24 cellular contexts compared by ENCODE assay signal in the genomic region with DNA sequence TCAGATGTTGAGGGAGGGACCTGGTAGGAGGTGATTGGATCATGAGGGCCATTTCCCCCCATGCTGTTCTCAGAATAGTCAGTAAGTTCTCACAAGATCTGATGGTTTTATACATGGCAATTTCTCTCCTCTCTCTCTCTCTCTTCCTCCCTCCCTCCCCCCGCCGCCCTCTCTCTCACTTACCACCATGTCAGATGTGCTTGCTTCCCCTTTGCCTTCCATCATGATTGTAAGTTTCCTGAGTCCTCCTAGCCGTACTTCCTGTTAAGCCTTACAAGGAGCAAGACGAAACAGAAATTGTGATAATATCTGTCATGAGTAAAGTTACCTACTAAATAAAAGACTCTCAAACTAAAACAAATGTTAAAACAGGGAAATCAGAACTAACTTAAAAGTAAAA. TPM values are rescaled to one million over a fixed set of nuclear protein-coding genes. Genes with fewer than 3 reads are reported as not detected.
DNase-seq lines count a peak whose midpoint lies in the region; ATAC-seq and TF ChIP-seq lines count a peak whose summit lies in the region.
"Had no signal": no experiment of that assay in that cellular context is flagged by ENCODE, and none has a peak within 500 bp of the region (broad histone marks: within the 10 kb centered on the region; RNA-seq: fewer than 3 reads in every experiment).

No MANE protein-coding gene starts in this region.

- TF ChIP-seq CTCF in HL-60 (IDR thresholded peaks at IDR 0.05; ENCODE audit: insufficient read depth, low read length): no peak
- TF ChIP-seq CTCF in hepatocyte (IDR thresholded peaks at IDR 0.05; ENCODE audit: poor library complexity): no peak
- TF ChIP-seq CTCF in gastroesophageal sphincter (IDR thresholded peaks at IDR 0.05): no peak

- no peaks in the 10 kb centered on the region for H3K79me2 ChIP-seq in hepatocyte

- H3K36me3 ChIP-seq in mesenchymal stem cell (ENCODE audit: control insufficient read depth in 1 of 2, insufficient read depth in 2 of 2, low read depth in 1 of 2, low read length in 2 of 2) (no peaks in the 10 kb centered on the region), hepatocyte (replicated peaks; ENCODE audit: insufficient read depth, low read depth) (no peaks in the 10 kb centered on the region), gastroesophageal sphincter (no peaks in the 10 kb centered on the region)

- H3K27me3 ChIP-seq in HL-60 (ENCODE audit: insufficient read depth, poor library complexity, severe bottlenecking): no peaks in the 10 kb centered on the region
- no peaks in the 10 kb centered on the region for H3K27me3 ChIP-seq in right cardiac atrium (ENCODE audit: control insufficient read depth, insufficient read depth)
- H3K27me3 ChIP-seq in mesenchymal stem cell (ENCODE audit: control insufficient read depth in 1 of 2, insufficient read depth in 1 of 2, low read length in 2 of 2): no peaks in the 10 kb centered on the region
- H3K27me3 ChIP-seq in hepatocyte: no peaks in the 10 kb centered on the region
- no peaks in the 10 kb centered on the region for H3K27me3 ChIP-seq in gastroesophageal sphincter

- H3K4me3 ChIP-seq in HL-60 (replicated peaks; ENCODE audit: insufficient read depth, low read length) (no peak overlapping the region), right cardiac atrium (ENCODE audit: low read length) (no peak overlapping the region), mesenchymal stem cell (ENCODE audit: insufficient read depth in 1 of 2, low read depth in 1 of 2, low read length in 2 of 2) (no peak overlapping the region), hepatocyte (no peak overlapping the region), gastroesophageal sphincter (no peak overlapping the region)

- H3K4me2 ChIP-seq in mesenchymal stem cell (ENCODE audit: low read length, poor library complexity, severe bottlenecking) (no peak overlapping the region), hepatocyte (no peak overlapping the region)

- H3K9ac ChIP-seq in mesenchymal stem cell (ENCODE audit: low read length): no peak overlapping the region

- intact Hi-C loops in right cardiac atrium (cut with DNase I): no loop called here

- no peaks in the 10 kb centered on the region for H3K4me1 ChIP-seq in right cardiac atrium (ENCODE audit: control insufficient read depth, insufficient read depth, low read length)
- no peaks in the 10 kb centered on the region for H3K4me1 ChIP-seq in mesenchymal stem cell (ENCODE audit: control insufficient read depth, insufficient read depth, low read depth, low read length)
- H3K4me1 ChIP-seq in hepatocyte (ENCODE audit: insufficient read depth): peaks cover 9% of the 10 kb centered on the region
- H3K4me1 ChIP-seq in gastroesophageal sphincter: no peaks in the 10 kb centered on the region

- no peaks in the 10 kb centered on the region for H4K20me1 ChIP-seq in hepatocyte (ENCODE audit: insufficient read depth, poor library complexity, severe bottlenecking)

- DNase-seq in Ammon's horn (ENCODE audit: low spot score): peak; percentile 47
- DNase-seq in HL-60 (ENCODE audit: low read depth in 1 of 2, low spot score in 1 of 2): peak; percentile 78 to 84
- peak; percentile 32 for DNase-seq in OCI-M1 (lab: John Stamatoyannopoulos, UW)
- peak in 2 of 3 donors; percentile 32 to 46 for DNase-seq in right cardiac atrium
- no peak for DNase-seq in AG20443 (ENCODE audit: low spot score)
- no peak for DNase-seq in mesenchymal stem cell
- DNase-seq in hepatocyte (ENCODE audit: low spot score): no peak
- DNase-seq: activated naive CD4-positive, alpha-beta T cell treated with anti-CD3 and anti-CD28 coated beads, Interleukin-2, amount 10 ng/mL, durations not matched to agents 7 days and 5 days; activated T-cell treated with anti-CD3 and anti-CD28 coated beads, Interleukin-2, amount 50 U/mL, for 4 hours; CD4-positive, alpha-beta memory T cell; DMS53; midbrain; NCI-H1694 treated with DMSO at 0.1 percent for 48 hours; NCI-H748 treated with DMSO at 0.1 percent for 48 hours; nucleus accumbens; stimulated activated CD4-positive, alpha-beta T cell treated with anti-CD3 and anti-CD28 coated beads, Interleukin-15, amount 100 ng/mL, for 24 hours had no signal

- no peak overlapping the region for H2BK15ac ChIP-seq in mesenchymal stem cell (ENCODE audit: low read depth, poor library complexity, severe bottlenecking)

- no peak overlapping the region for H4K91ac ChIP-seq in mesenchymal stem cell (ENCODE audit: low read length)

- H3K14ac ChIP-seq in mesenchymal stem cell (ENCODE audit: low read length in 2 of 2): no peak overlapping the region

- no peak overlapping the region for H3K4ac ChIP-seq in mesenchymal stem cell (ENCODE audit: low read depth in 1 of 2, low read length in 2 of 2)

- no peak for TF ChIP-seq EP300 in gastroesophageal sphincter (IDR thresholded peaks at IDR 0.05)

- no peak overlapping the region for H2BK120ac ChIP-seq in mesenchymal stem cell (ENCODE audit: low read depth, low read length)

- no peak overlapping the region for H2BK5ac ChIP-seq in mesenchymal stem cell (ENCODE audit: low read depth, low read length, poor library complexity, severe bottlenecking)

- no peaks in the 10 kb centered on the region for H3K79me1 ChIP-seq in mesenchymal stem cell (replicated peaks; ENCODE audit: low read length, poor library complexity, severe bottlenecking)

- no peak overlapping the region for H3K23ac ChIP-seq in mesenchymal stem cell (ENCODE audit: low read length in 2 of 2)

- H3K27ac ChIP-seq in HL-60 (replicated peaks) (peak overlapping the region; percentile 55), right cardiac atrium (ENCODE audit: low read length) (no peak overlapping the region), mesenchymal stem cell (ENCODE audit: low read length, poor library complexity, severe bottlenecking) (no peak overlapping the region), hepatocyte (no peak overlapping the region), gastroesophageal sphincter (no peak overlapping the region)

- no peak for TF ChIP-seq POLR2A in gastroesophageal sphincter (IDR thresholded peaks at IDR 0.05)

- no peak overlapping the region for H4K8ac ChIP-seq in mesenchymal stem cell (ENCODE audit: low read length)

- ATAC-seq in right cardiac atrium (no peak), gastroesophageal sphincter (no peak)
- ATAC-seq: activated T-cell treated with anti-CD3 and anti-CD28 coated beads, Interleukin-2, amount 50 U/mL, for 4 hours; stimulated activated effector memory CD8-positive, alpha-beta T cell treated with anti-CD3 and anti-CD28 coated beads, Interleukin-12 subunit alpha, Interleukin-12 subunit beta, amount 100 ng/mL, for 72 hours; T-cell; WTC11 had no signal

- H2AK5ac ChIP-seq in mesenchymal stem cell (ENCODE audit: low read length, severe bottlenecking): no peak overlapping the region

- H3K9me2 ChIP-seq in hepatocyte (replicated peaks; ENCODE audit: insufficient read depth): no peaks in the 10 kb centered on the region

- no peak overlapping the region for H2BK12ac ChIP-seq in mesenchymal stem cell (ENCODE audit: low read length in 2 of 2)

- H2AFZ ChIP-seq in mesenchymal stem cell (ENCODE audit: low read depth, low read length) (no peak overlapping the region), hepatocyte (no peak overlapping the region)

- H3K9me3 ChIP-seq in right cardiac atrium (ENCODE audit: control insufficient read depth, low read length): no peaks in the 10 kb centered on the region
- H3K9me3 ChIP-seq in mesenchymal stem cell (ENCODE audit: control insufficient read depth, low read length): no peaks in the 10 kb centered on the region
- H3K9me3 ChIP-seq in hepatocyte (ENCODE audit: low read depth): no peaks in the 10 kb centered on the region
- H3K9me3 ChIP-seq in gastroesophageal sphincter: no peaks in the 10 kb centered on the region

- WGBS in right cardiac atrium: 65% methylated on average over 4 of the region's 4 CpGs
- WGBS in mesenchymal stem cell: 85% methylated on average over 2 of the region's 4 CpGs
- WGBS in hepatocyte (ENCODE audit: low lambda C conversion rate, missing lambda C conversion rate): 91% methylated on average over 4 of the region's 4 CpGs
- WGBS in gastroesophageal sphincter (ENCODE audit: low coverage in 1 of 2), 2 donors: 60 to 72% methylated on average over 4 of the region's 4 CpGs

- H3K18ac ChIP-seq in mesenchymal stem cell (ENCODE audit: low read depth in 1 of 2, low read length in 2 of 2): no peak overlapping the region

RNA-seq across cellular contexts. Expression of a gene that starts 19.9 kb away (rescaled TPM):
- under 1 TPM in 2 of 4 donors, not detected in 2; 0.66 to 0.79 TPM for total RNA-seq in right cardiac atrium
- polyA plus RNA-seq in right cardiac atrium: not detected
- polyA plus RNA-seq in mesenchymal stem cell (2013, experiment 1 of 2): not detected
- not detected for polyA plus RNA-seq in mesenchymal stem cell (2013, experiment 2 of 2)
- total RNA-seq in hepatocyte: not detected in 2 replicates
- polyA plus RNA-seq in hepatocyte: not detected in 2 replicates
- 1 to 10 TPM in 1 of 4 donors, not detected in 3; 1.2 TPM for total RNA-seq in gastroesophageal sphincter
- total RNA-seq: CD4-positive, alpha-beta memory T cell; frontal cortex; M059J; renal cortical epithelial cell; RPMI7951 had no signal
- polyA plus RNA-seq: CD4-positive, alpha-beta memory T cell had no signal

Comparison
In these comparisons a context has a peak if more than half of its experiments do, and no peak if none do; other contexts are left out.
1. DNase-seq: peak in Ammon's horn (single experiment), HL-60 (2 of 2), OCI-M1 (single experiment) and right cardiac atrium (2 of 3); none in AG20443 (single experiment), mesenchymal stem cell (single experiment) and hepatocyte (single experiment).